ENCODE assay signal across 9 cellular contexts in the genomic region with DNA sequence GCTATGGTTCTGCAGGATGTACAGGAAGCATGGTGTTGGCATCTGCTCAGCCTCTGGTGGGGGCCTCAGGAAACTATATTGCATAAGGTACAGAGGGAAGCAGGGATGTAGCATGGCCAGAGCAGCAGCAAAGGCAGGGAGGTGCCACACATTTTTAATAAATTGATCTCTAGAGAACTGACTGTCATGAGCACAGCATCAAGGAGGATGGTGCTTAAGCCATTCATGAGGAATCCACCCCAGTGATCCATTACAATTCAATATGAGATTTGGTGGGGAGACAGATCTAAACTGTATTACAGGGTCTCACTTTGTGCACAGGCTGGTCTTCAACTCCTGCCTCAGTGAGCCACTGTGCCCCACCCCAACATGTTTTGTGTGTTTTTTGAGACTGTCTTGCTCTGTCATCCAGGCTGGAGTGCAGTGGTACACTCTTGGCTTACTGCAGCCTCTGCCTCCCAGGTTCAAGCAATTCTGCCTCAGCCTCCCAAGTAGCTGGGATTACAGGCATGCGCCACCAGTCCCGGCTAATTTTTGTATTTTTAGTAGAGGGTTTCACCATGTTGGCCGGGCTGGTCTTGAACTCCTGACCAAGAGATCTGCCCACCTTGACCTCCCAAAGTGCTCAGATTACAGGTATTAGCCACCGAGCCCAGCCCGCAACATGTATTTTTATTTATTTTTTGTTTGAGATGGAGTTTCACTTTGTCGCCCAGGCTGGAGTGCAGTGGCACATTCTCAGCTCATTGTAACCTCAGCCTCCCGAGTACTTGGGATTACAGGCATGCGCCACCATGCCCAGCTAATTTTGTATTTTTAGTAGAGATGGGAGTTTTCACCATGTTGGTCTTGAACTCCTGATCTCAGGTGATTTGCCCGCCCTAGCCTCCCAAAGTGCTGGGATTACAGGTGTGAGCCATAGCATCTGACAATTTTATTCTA. TPM values are rescaled to one million over a fixed set of nuclear protein-coding genes. Genes with fewer than 3 reads are reported as not detected.
DNase-seq lines count a peak whose midpoint lies in the region; ATAC-seq and TF ChIP-seq lines count a peak whose summit lies in the region.
"Had no signal": no experiment of that assay in that cellular context is flagged by ENCODE, and none has a peak within 500 bp of the region (broad histone marks: within the 10 kb centered on the region; RNA-seq: fewer than 3 reads in every experiment).

No MANE protein-coding gene starts in this region.

- TF ChIP-seq EP300 in tibial nerve (IDR thresholded peaks at IDR 0.05): no peak

- DNase-seq in activated CD4-positive, alpha-beta T cell treated with anti-CD3 and anti-CD28 coated beads, Interleukin-2, amount 10 ng/mL, durations not matched to agents 24 days and 14 days: no peak
- no peak for DNase-seq in activated CD4-positive, alpha-beta T cell treated with anti-CD3 and anti-CD28 coated beads, Interleukin-2, amount 50 U/mL, for 4 hours
- DNase-seq in WERI-Rb-1 (no peak), glutamatergic neuron (no peak), tibial nerve (ENCODE audit: low spot score in 2 of 2) (no peak)
- no peak for DNase-seq in stimulated activated naive B cell treated with anti-CD40 and anti-IgM and Interleukin-4, amounts not matched to agents 10 μg/mL and 1 μg/mL and 100 μg/mL, for 72 hours
- no peak for DNase-seq in activated effector memory CD4-positive, alpha-beta T cell treated with Interleukin-2 at 50 U/mL for 16 hours
- DNase-seq: occipital lobe had no signal

- H3K4me3 Mint-ChIP-seq in activated CD4-positive, alpha-beta T cell treated with anti-CD3 and anti-CD28 coated beads, Interleukin-2, amount 10 ng/mL, durations not matched to agents 24 days and 14 days: peak overlapping the region; percentile 97
- peak overlapping the region; percentile 98 for H3K4me3 Mint-ChIP-seq in glutamatergic neuron (ENCODE audit: unreplicated experiment)
- peak overlapping the region; percentile 98 to 100 for H3K4me3 Mint-ChIP-seq in stimulated activated naive B cell treated with anti-CD40 and anti-IgM and Interleukin-4, amounts not matched to agents 10 μg/mL and 1 μg/mL and 100 μg/mL, for 72 hours

- H3K27me3 ChIP-seq in WERI-Rb-1 (ENCODE audit: insufficient read depth, low read depth, severe bottlenecking) (no peaks in the 10 kb centered on the region), tibial nerve (no peaks in the 10 kb centered on the region)

- peak overlapping the region; percentile 96 for H3K27ac Mint-ChIP-seq in activated CD4-positive, alpha-beta T cell treated with anti-CD3 and anti-CD28 coated beads, Interleukin-2, amount 10 ng/mL, durations not matched to agents 24 days and 14 days
- peak overlapping the region; percentile 80 for H3K27ac Mint-ChIP-seq in glutamatergic neuron (ENCODE audit: unreplicated experiment)
- H3K27ac Mint-ChIP-seq in stimulated activated naive B cell treated with anti-CD40 and anti-IgM and Interleukin-4, amounts not matched to agents 10 μg/mL and 1 μg/mL and 100 μg/mL, for 72 hours: peak overlapping the region; percentile 98

- no peak for TF ChIP-seq POLR2A in tibial nerve (IDR thresholded peaks at IDR 0.05)

- H3K27ac ChIP-seq in WERI-Rb-1: no peak overlapping the region
- H3K27ac ChIP-seq in tibial nerve: peak overlapping the region in 1 of 4 donors; percentile 93

- peaks cover 59% of the 10 kb centered on the region for H3K36me3 Mint-ChIP-seq in activated CD4-positive, alpha-beta T cell treated with anti-CD3 and anti-CD28 coated beads, Interleukin-2, amount 10 ng/mL, durations not matched to agents 24 days and 14 days (ENCODE audit: low read depth)
- H3K36me3 Mint-ChIP-seq in glutamatergic neuron (ENCODE audit: unreplicated experiment): no peaks in the 10 kb centered on the region
- peaks cover 50 to 57% of the 10 kb centered on the region in 2 donors for H3K36me3 Mint-ChIP-seq in stimulated activated naive B cell treated with anti-CD40 and anti-IgM and Interleukin-4, amounts not matched to agents 10 μg/mL and 1 μg/mL and 100 μg/mL, for 72 hours

- H3K9me3 Mint-ChIP-seq in activated CD4-positive, alpha-beta T cell treated with anti-CD3 and anti-CD28 coated beads, Interleukin-2, amount 10 ng/mL, durations not matched to agents 24 days and 14 days: no peaks in the 10 kb centered on the region
- peaks cover 11% of the 10 kb centered on the region for H3K9me3 Mint-ChIP-seq in glutamatergic neuron (ENCODE audit: unreplicated experiment)
- no peaks in the 10 kb centered on the region for H3K9me3 Mint-ChIP-seq in stimulated activated naive B cell treated with anti-CD40 and anti-IgM and Interleukin-4, amounts not matched to agents 10 μg/mL and 1 μg/mL and 100 μg/mL, for 72 hours

- 87 to 88% methylated on average over 9 of the region's 9 CpGs for WGBS in tibial nerve, 2 donors

- ATAC-seq in stimulated activated naive B cell treated with anti-CD40 and anti-IgM and Interleukin-4, amounts not matched to agents 10 μg/mL and 1 μg/mL and 100 μg/mL, for 72 hours (replicated peaks): no peak
- no peak for ATAC-seq in GM21786 (IDR thresholded peaks at IDR 0.05; ENCODE audit: unreplicated experiment)

- H3K27me3 Mint-ChIP-seq in activated CD4-positive, alpha-beta T cell treated with anti-CD3 and anti-CD28 coated beads, Interleukin-2, amount 10 ng/mL, durations not matched to agents 24 days and 14 days: no peaks in the 10 kb centered on the region
- H3K27me3 Mint-ChIP-seq in glutamatergic neuron (ENCODE audit: unreplicated experiment): peaks cover 19% of the 10 kb centered on the region
- no peaks in the 10 kb centered on the region for H3K27me3 Mint-ChIP-seq in stimulated activated naive B cell treated with anti-CD40 and anti-IgM and Interleukin-4, amounts not matched to agents 10 μg/mL and 1 μg/mL and 100 μg/mL, for 72 hours

- intact Hi-C loops in activated CD4-positive, alpha-beta T cell treated with anti-CD3 and anti-CD28 coated beads, Interleukin-2, amount 10 ng/mL, durations not matched to agents 24 days and 14 days (cut with micrococcal nuclease): no loop called here

- H3K4me1 ChIP-seq in tibial nerve: peaks cover 0 to 51% (median 35%) of the 10 kb centered on the region in 4 donors

- H3K36me3 ChIP-seq in WERI-Rb-1 (peaks cover 79% of the 10 kb centered on the region), tibial nerve (peaks cover 0 to 64% (median 14%) of the 10 kb centered on the region in 3 donors)

- H3K9me3 ChIP-seq in WERI-Rb-1 (ENCODE audit: severe bottlenecking) (peaks cover 5% of the 10 kb centered on the region), tibial nerve (no peaks in the 10 kb centered on the region)

- H3K4me3 ChIP-seq in WERI-Rb-1 (ENCODE audit: low read depth, low read length) (peak overlapping the region; percentile 2; the same call in 1 of the 2 replicates), tibial nerve (no peak overlapping the region)

- TF ChIP-seq CTCF in WERI-Rb-1 (IDR thresholded peaks at IDR 0.05; ENCODE audit: low read depth, low read length) (no peak), glutamatergic neuron (IDR thresholded peaks at IDR 0.05; ENCODE audit: partially characterized antibody, unreplicated experiment) (no peak), tibial nerve (IDR thresholded peaks at IDR 0.05) (no peak)

- peaks cover 25% of the 10 kb centered on the region for H3K4me1 Mint-ChIP-seq in activated CD4-positive, alpha-beta T cell treated with anti-CD3 and anti-CD28 coated beads, Interleukin-2, amount 10 ng/mL, durations not matched to agents 24 days and 14 days
- peaks cover 16% of the 10 kb centered on the region for H3K4me1 Mint-ChIP-seq in glutamatergic neuron (ENCODE audit: low read depth, unreplicated experiment)
- peaks cover 28 to 45% of the 10 kb centered on the region in 2 donors for H3K4me1 Mint-ChIP-seq in stimulated activated naive B cell treated with anti-CD40 and anti-IgM and Interleukin-4, amounts not matched to agents 10 μg/mL and 1 μg/mL and 100 μg/mL, for 72 hours

RNA-seq across cellular contexts. Expression of a gene that starts 10.3 kb away (rescaled TPM):
- total RNA-seq in activated CD4-positive, alpha-beta T cell treated with anti-CD3 and anti-CD28 coated beads, Interleukin-2, amount 10 ng/mL, durations not matched to agents 24 days and 14 days: 156 and 161 TPM in 2 replicates
- 93.9 TPM for total RNA-seq in glutamatergic neuron (ENCODE audit: unreplicated experiment)
- 100 to 1,000 TPM; 134 to 186 (median 168) TPM for total RNA-seq in tibial nerve

RNA-seq across cellular contexts. Expression of a gene that starts 22.5 kb away (rescaled TPM):
- total RNA-seq in activated CD4-positive, alpha-beta T cell treated with anti-CD3 and anti-CD28 coated beads, Interleukin-2, amount 10 ng/mL, durations not matched to agents 24 days and 14 days: 189 and 190 TPM in 2 replicates
- total RNA-seq in glutamatergic neuron (ENCODE audit: unreplicated experiment): 54.3 TPM
- 100 to 1,000 TPM; 170 to 304 (median 221) TPM for total RNA-seq in tibial nerve

RNA-seq across cellular contexts. Expression of a gene that starts 22.8 kb away (rescaled TPM):
- total RNA-seq in activated CD4-positive, alpha-beta T cell treated with anti-CD3 and anti-CD28 coated beads, Interleukin-2, amount 10 ng/mL, durations not matched to agents 24 days and 14 days: 1.8 and 2.5 TPM in 2 replicates
- total RNA-seq in glutamatergic neuron (ENCODE audit: unreplicated experiment) (2.5 TPM), tibial nerve (1 to 10 TPM in 2 of 4 donors, under 1 TPM in 2; 0.20 to 2.4 (median 1.2) TPM)

RNA-seq across cellular contexts. Expression of a gene that starts 24.7 kb away (rescaled TPM):
- 20.4 and 22.2 TPM in 2 replicates for total RNA-seq in activated CD4-positive, alpha-beta T cell treated with anti-CD3 and anti-CD28 coated beads, Interleukin-2, amount 10 ng/mL, durations not matched to agents 24 days and 14 days
- total RNA-seq in glutamatergic neuron (ENCODE audit: unreplicated experiment): 40.2 TPM
- total RNA-seq in tibial nerve: 10 to 100 TPM; 25.8 to 44.6 (median 33.8) TPM

RNA-seq across cellular contexts. Expression of a gene that starts 31.1 kb away (rescaled TPM):
- 142 and 146 TPM in 2 replicates for total RNA-seq in activated CD4-positive, alpha-beta T cell treated with anti-CD3 and anti-CD28 coated beads, Interleukin-2, amount 10 ng/mL, durations not matched to agents 24 days and 14 days
- total RNA-seq in glutamatergic neuron (ENCODE audit: unreplicated experiment): 68.2 TPM
- total RNA-seq in tibial nerve: 10 to 100 TPM; 23.9 to 31.8 (median 28.4) TPM
